ENCODE assay signal across 1 cellular context in the genomic region with DNA sequence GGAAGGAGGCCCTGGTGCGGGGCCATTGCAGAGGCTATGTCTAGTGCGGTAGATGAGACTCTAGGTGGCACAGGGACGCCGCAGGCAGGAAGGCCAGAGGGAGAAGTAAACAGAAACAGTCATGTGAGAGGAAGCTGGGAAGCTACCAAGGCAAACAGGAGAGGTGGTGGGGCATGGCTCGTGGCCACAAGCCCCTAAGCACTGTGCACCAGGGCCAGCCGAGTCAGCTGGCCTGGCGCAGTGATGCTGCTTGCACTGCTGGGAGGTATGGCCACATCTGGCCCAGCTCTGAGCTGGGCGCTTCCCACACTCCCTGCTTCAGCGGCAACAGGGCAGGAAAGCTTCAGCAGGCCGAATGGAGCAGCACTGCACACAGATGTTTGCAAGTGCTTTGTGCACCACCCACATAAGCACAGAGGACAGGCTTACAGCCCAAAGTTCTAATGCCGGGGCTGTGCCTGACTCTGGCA.
A peak's percentile ranks its signal among the peaks of the same experiment; 100 is the strongest.
TF ChIP-seq lines count a peak whose summit lies in the region.

No MANE protein-coding gene starts in this region.

TF ChIP-seq in HepG2, 621 proteins besides CTCF, POLR2A, EP300 and RAD21 (continued from another document):
- TF ChIP-seq, protein P1, sequence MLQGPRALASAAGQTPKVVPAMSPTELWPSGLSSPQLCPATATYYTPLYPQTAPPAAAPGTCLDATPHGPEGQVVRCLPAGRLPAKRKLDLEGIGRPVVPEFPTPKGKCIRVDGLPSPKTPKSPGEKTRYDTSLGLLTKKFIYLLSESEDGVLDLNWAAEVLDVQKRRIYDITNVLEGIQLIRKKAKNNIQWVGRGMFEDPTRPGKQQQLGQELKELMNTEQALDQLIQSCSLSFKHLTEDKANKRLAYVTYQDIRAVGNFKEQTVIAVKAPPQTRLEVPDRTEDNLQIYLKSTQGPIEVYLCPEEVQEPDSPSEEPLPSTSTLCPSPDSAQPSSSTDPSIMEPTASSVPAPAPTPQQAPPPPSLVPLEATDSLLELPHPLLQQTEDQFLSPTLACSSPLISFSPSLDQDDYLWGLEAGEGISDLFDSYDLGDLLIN (CRISPR knock-in tag; IDR thresholded peaks at IDR 0.05; ENCODE audit: borderline replicate concordance) = no peak
- TF ChIP-seq ZNF776 (CRISPR knock-in tag; IDR thresholded peaks at IDR 0.05) = no peak
- TF ChIP-seq HMG20B (CRISPR knock-in tag; conservative IDR thresholded peaks at IDR 0.05) = no peak
- TF ChIP-seq SRSF4 (IDR thresholded peaks at IDR 0.05; ENCODE audit: low read depth, low read length, poor library complexity, severe bottlenecking) = no peak
- TF ChIP-seq ZNF496 (CRISPR knock-in tag; IDR thresholded peaks at IDR 0.05; ENCODE audit: insufficient replicate concordance) = no peak
- 0 out of 2 replicates have a peak, but pooled peaks have one; percentile 8 for TF ChIP-seq ZNF563 (CRISPR knock-in tag; IDR thresholded peaks at IDR 0.05)
- TF ChIP-seq, protein P2, sequence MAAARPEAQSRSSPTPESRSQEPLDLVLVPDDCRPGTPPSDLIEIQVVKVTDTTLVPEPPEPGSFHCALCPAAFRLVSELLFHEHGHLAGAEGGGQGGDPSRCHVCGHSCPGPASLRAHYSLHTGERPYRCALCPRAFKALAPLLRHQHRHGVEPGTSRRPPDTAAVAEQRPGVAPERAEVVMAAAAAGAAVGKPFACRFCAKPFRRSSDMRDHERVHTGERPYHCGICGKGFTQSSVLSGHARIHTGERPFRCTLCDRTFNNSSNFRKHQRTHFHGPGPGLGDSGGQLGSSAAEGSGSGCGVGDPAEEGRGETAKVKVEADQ (CRISPR knock-in tag; IDR thresholded peaks at IDR 0.05; ENCODE audit: borderline replicate concordance) = no peak
- TF ChIP-seq MIER2 (CRISPR knock-in tag; IDR thresholded peaks at IDR 0.05) = no peak
